ENCODE assay signal across 2 cellular contexts in genomic region chrX:13290891-13291614, GRCh38.
TF ChIP-seq lines count a peak whose summit lies in the region.

No MANE protein-coding gene starts in this region.

TF ChIP-seq in SK-N-SH, 30 proteins besides CTCF, POLR2A, EP300 and RAD21:
- no peak for TF ChIP-seq MXI1 (IDR thresholded peaks at IDR 0.05; ENCODE audit: low read depth, low read length)
- 0 out of 2 replicates have a peak, but pooled peaks have one; percentile 8 for TF ChIP-seq POLR2AphosphoS5 (IDR thresholded peaks at IDR 0.05; ENCODE audit: low read depth, low read length)

TF ChIP-seq in SK-N-SH treated with all-trans-retinoic acid at 6 μM for 48 hours, 23 proteins besides CTCF, POLR2A, EP300 and RAD21:
- TF ChIP-seq RARB (CRISPR knock-in tag; IDR thresholded peaks at IDR 0.05) (no peak), CSRNP3 (CRISPR knock-in tag; IDR thresholded peaks at IDR 0.05) (no peak), BACH2 (CRISPR knock-in tag; IDR thresholded peaks at IDR 0.05; ENCODE audit: borderline replicate concordance) (no peak), OSR1 (CRISPR knock-in tag; IDR thresholded peaks at IDR 0.05) (no peak), ZNF70 (CRISPR knock-in tag; IDR thresholded peaks at IDR 0.05) (no peak), CSDC2 (CRISPR knock-in tag; IDR thresholded peaks at IDR 0.05) (no peak)
- TF ChIP-seq, protein P1, sequence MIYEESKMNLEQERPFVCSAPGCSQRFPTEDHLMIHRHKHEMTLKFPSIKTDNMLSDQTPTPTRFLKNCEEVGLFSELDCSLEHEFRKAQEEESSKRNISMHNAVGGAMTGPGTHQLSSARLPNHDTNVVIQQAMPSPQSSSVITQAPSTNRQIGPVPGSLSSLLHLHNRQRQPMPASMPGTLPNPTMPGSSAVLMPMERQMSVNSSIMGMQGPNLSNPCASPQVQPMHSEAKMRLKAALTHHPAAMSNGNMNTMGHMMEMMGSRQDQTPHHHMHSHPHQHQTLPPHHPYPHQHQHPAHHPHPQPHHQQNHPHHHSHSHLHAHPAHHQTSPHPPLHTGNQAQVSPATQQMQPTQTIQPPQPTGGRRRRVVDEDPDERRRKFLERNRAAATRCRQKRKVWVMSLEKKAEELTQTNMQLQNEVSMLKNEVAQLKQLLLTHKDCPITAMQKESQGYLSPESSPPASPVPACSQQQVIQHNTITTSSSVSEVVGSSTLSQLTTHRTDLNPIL (CRISPR knock-in tag; IDR thresholded peaks at IDR 0.05; ENCODE audit: low read depth): no peak
